In genomic region chr17:1275962-1276736, GRCh38 we compare ENCODE assay signal across 9 cellular contexts. TPM values are rescaled to one million over a fixed set of nuclear protein-coding genes. Genes with fewer than 3 reads are reported as not detected.
DNase-seq lines count a peak whose midpoint lies in the region; ATAC-seq and TF ChIP-seq lines count a peak whose summit lies in the region.
"Had no signal": no experiment of that assay in that cellular context is flagged by ENCODE, and none has a peak within 500 bp of the region (broad histone marks: within the 10 kb centered on the region; RNA-seq: fewer than 3 reads in every experiment).

No MANE protein-coding gene starts in this region.

- H3K27ac Mint-ChIP-seq in Calu3 (ENCODE audit: unreplicated experiment), result no peak overlapping the region
- H3K27ac Mint-ChIP-seq in central memory CD8-positive, alpha-beta T cell (ENCODE audit: low read depth), result no peak overlapping the region

- BruUV-seq in Calu3 (replicated peaks; lab: Mats Ljungman, UMichigan), result no TSS peak

- H3K9me3 Mint-ChIP-seq in Calu3 (ENCODE audit: low read depth, unreplicated experiment), result no peaks in the 10 kb centered on the region
- H3K9me3 Mint-ChIP-seq in central memory CD8-positive, alpha-beta T cell, result no peaks in the 10 kb centered on the region

- 11% methylated on average over 23 of the region's 28 CpGs for WGBS in right lobe of liver (ENCODE audit: insufficient coverage, low coverage, low lambda C conversion rate, missing lambda C conversion rate)

- H3K27me3 Mint-ChIP-seq in Calu3 (ENCODE audit: unreplicated experiment), result peaks cover 47% of the 10 kb centered on the region
- H3K27me3 Mint-ChIP-seq in central memory CD8-positive, alpha-beta T cell, result peaks cover 20% of the 10 kb centered on the region

- TF ChIP-seq POLR2A in right lobe of liver (IDR thresholded peaks at IDR 0.05), result no peak

- H3K4me3 Mint-ChIP-seq in Calu3 (ENCODE audit: low read depth, unreplicated experiment), result no peak overlapping the region
- peak overlapping the region; percentile 29 for H3K4me3 Mint-ChIP-seq in central memory CD8-positive, alpha-beta T cell

- peak; percentile 84 to 91 for ATAC-seq in activated CD4-positive, CD25-positive, alpha-beta regulatory T cell treated with anti-CD3 and anti-CD28 coated beads, Interleukin-2, amount 50 U/mL, for 24 hours
- ATAC-seq in central memory CD8-positive, alpha-beta T cell (replicated peaks; ENCODE audit: extremely low read depth, poor library complexity, severe bottlenecking), result peak; percentile 78
- peak; percentile 67 to 86 (median 80) for ATAC-seq in right lobe of liver
- no peak for ATAC-seq in HG02798 (IDR thresholded peaks at IDR 0.05; ENCODE audit: poor library complexity, unreplicated experiment)
- no peak for ATAC-seq in HG02885 (IDR thresholded peaks at IDR 0.05; ENCODE audit: poor library complexity, unreplicated experiment)

- peak; percentile 64 for DNase-seq in Calu3
- peak; percentile 8 to 28 for DNase-seq in Kasumi-1 (lab: John Stamatoyannopoulos, UW)
- peak; percentile 48 to 64 for DNase-seq in central memory CD8-positive, alpha-beta T cell (ENCODE audit: low spot score in 2 of 2)
- peak; percentile 67 to 70 (median 68) for DNase-seq in right lobe of liver
- peak; percentile 53 to 68 for DNase-seq in stimulated activated CD8-positive, alpha-beta memory T cell treated with anti-CD3 and anti-CD28 coated beads, Interleukin-2, amount 100 ng/mL, for 48 hours (ENCODE audit: low read depth in 2 of 2)

- no peak overlapping the region for H3K4me3 ChIP-seq in right lobe of liver

- H3K27me3 ChIP-seq in right lobe of liver, result no peaks in the 10 kb centered on the region

- no peak overlapping the region for H3K27ac ChIP-seq in right lobe of liver

- no peaks in the 10 kb centered on the region for H3K9me3 ChIP-seq in right lobe of liver

- no peaks in the 10 kb centered on the region for H3K4me1 Mint-ChIP-seq in Calu3 (ENCODE audit: low read depth, unreplicated experiment)
- H3K4me1 Mint-ChIP-seq in central memory CD8-positive, alpha-beta T cell, result peaks cover 15% of the 10 kb centered on the region

- no peaks in the 10 kb centered on the region for H3K36me3 Mint-ChIP-seq in Calu3 (ENCODE audit: insufficient read depth, unreplicated experiment)
- H3K36me3 Mint-ChIP-seq in central memory CD8-positive, alpha-beta T cell (ENCODE audit: insufficient read depth), result peaks cover 1% of the 10 kb centered on the region

- CTCF ChIA-PET in Calu3 (lab: Charles Lee), result no interaction called here

- peak; percentile 67 for TF ChIP-seq CTCF in Calu3 (IDR thresholded peaks at IDR 0.05; ENCODE audit: unreplicated experiment)
- peak; percentile 57 to 83 (median 81) for TF ChIP-seq CTCF in right lobe of liver (IDR thresholded peaks at IDR 0.05)

- intact Hi-C loops in Calu3 (cut with micrococcal nuclease; ENCODE audit: unreplicated experiment) (loop anchor here (2.0 to 5.0 kb wide), 2 partner anchors 56 to 239 kb away; no protein-coding TSS in a partner anchor), right lobe of liver (cut with DNase I) (loop anchor here (10.0 kb wide), 3 partner anchors 49 to 239 kb away; partner anchors contain the start of gene INPP5K (in 1 of the 2))

- H3K36me3 ChIP-seq in right lobe of liver, result no peaks in the 10 kb centered on the region

- H3K4me1 ChIP-seq in right lobe of liver, result no peaks in the 10 kb centered on the region

RNA-seq across cellular contexts. Expression of gene TRARG1, which starts 3.3 kb away (rescaled TPM):
- total RNA-seq in Calu3 (2022), result not detected in 2 replicates
- not detected for total RNA-seq in right lobe of liver

RNA-seq across cellular contexts. Expression of gene BHLHA9, which starts 5.9 kb away (rescaled TPM):
- total RNA-seq in Calu3 (2022) (not detected in 2 replicates), right lobe of liver (not detected)
- total RNA-seq: subcutaneous adipose tissue had no signal

Comparison
In these comparisons a context has a peak if more than half of its experiments do, and no peak if none do; other contexts are left out.
1. DNase-seq: peak in every context shown above with its lines; median percentile 68 in right lobe of liver; 64 in Calu3; 60 in stimulated activated CD8-positive, alpha-beta memory T cell treated with anti-CD3 and anti-CD28 coated beads, Interleukin-2, amount 100 ng/mL, for 48 hours; 56 in central memory CD8-positive, alpha-beta T cell; 18 in Kasumi-1.
2. ATAC-seq: peak in activated CD4-positive, CD25-positive, alpha-beta regulatory T cell treated with anti-CD3 and anti-CD28 coated beads, Interleukin-2, amount 50 U/mL, for 24 hours (2 of 2), central memory CD8-positive, alpha-beta T cell (single experiment) and right lobe of liver (4 of 4); none in HG02798 (single experiment) and HG02885 (single experiment).